Comparison of ENCODE assay signal across 21 cellular contexts in the genomic region with DNA sequence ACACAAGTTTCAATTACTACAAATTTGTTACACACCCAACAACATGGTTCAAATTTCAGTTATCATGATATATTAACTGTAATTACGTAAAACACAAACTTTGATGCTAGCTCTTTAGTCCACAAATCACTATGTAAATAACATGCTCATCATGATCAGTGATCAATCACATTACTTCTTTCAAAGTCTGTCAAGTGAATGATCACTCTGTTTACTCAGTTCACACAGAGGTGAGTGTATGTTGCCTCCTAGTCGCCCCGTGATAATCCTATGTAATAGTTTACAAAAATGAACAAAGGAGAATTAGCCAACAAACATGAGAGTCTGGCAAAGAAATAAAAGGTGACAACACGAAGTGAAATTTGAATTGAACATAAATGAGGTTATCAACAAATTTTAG.
"Had no signal": no experiment of that assay in that cellular context is flagged by ENCODE, and none has a peak within 500 bp of the region (broad histone marks: within the 10 kb centered on the region; RNA-seq: fewer than 3 reads in every experiment).

No MANE protein-coding gene starts in this region.

- FAIRE-seq: keratinocyte had no signal

- H3K27me3 ChIP-seq: colonic mucosa, esophagus squamous epithelium, right atrium auricular region, sigmoid colon, stomach, transverse colon had no signal

- H3K4me3 Mint-ChIP-seq: immature natural killer cell; naive B cell; nephron progenitor cell; stimulated activated naive B cell treated with anti-CD40 and anti-IgM and Interleukin-4, amounts not matched to agents 10 μg/mL and 1 μg/mL and 100 μg/mL, for 72 hours had no signal

- H3K27ac ChIP-seq: colonic mucosa, esophagus squamous epithelium, right atrium auricular region, sigmoid colon, skin epidermis, stomach, thoracic aorta, transverse colon had no signal

- H3K36me3 ChIP-seq: colonic mucosa had no signal

- H3K9me3 Mint-ChIP-seq: immature natural killer cell; naive B cell; nephron progenitor cell; stimulated activated naive B cell treated with anti-CD40 and anti-IgM and Interleukin-4, amounts not matched to agents 10 μg/mL and 1 μg/mL and 100 μg/mL, for 72 hours had no signal

- H3K4me1 ChIP-seq: colonic mucosa, right atrium auricular region had no signal

- H3K27ac Mint-ChIP-seq: immature natural killer cell; naive B cell; nephron progenitor cell; stimulated activated naive B cell treated with anti-CD40 and anti-IgM and Interleukin-4, amounts not matched to agents 10 μg/mL and 1 μg/mL and 100 μg/mL, for 72 hours had no signal

- H3K9me3 ChIP-seq: colonic mucosa, esophagus squamous epithelium, right atrium auricular region, sigmoid colon, stomach, thoracic aorta, transverse colon had no signal

- ATAC-seq: left cardiac atrium; left ventricle myocardium superior; stimulated activated naive B cell treated with anti-CD40 and anti-IgM and Interleukin-4, amounts not matched to agents 10 μg/mL and 1 μg/mL and 100 μg/mL, for 72 hours had no signal

- H3K4me3 ChIP-seq: colonic mucosa, esophagus squamous epithelium, right atrium auricular region, sigmoid colon, skin epidermis, stomach, thoracic aorta, transverse colon had no signal

- DNase-seq: colonic mucosa; dermis blood vessel endothelial cell; esophagus squamous epithelium; foreskin fibroblast; immature natural killer cell; left cardiac atrium; left ventricle myocardium superior; mesendoderm; naive B cell; nephron progenitor cell; sigmoid colon; stimulated activated CD4-positive, alpha-beta T cell treated with anti-CD3 and anti-CD28 coated beads, Interleukin-2, amount 100 ng/mL, for 24 hours; stimulated activated CD4-positive, alpha-beta T cell treated with anti-CD3 and anti-CD28 coated beads, Interleukin-4, amount 100 ng/mL, for 4 hours; stimulated activated naive B cell treated with anti-CD40 and anti-IgM and Interleukin-4, amounts not matched to agents 10 μg/mL and 1 μg/mL and 100 μg/mL, for 72 hours; stomach; substantia nigra; transverse colon had no signal

- H3K27me3 Mint-ChIP-seq: naive B cell; stimulated activated naive B cell treated with anti-CD40 and anti-IgM and Interleukin-4, amounts not matched to agents 10 μg/mL and 1 μg/mL and 100 μg/mL, for 72 hours had no signal
